ENCODE assay signal across 8 cellular contexts in genomic region chrX:78064698-78065601, GRCh38. TPM values are rescaled to one million over a fixed set of nuclear protein-coding genes. Genes with fewer than 3 reads are reported as not detected.
DNase-seq lines count a peak whose midpoint lies in the region; ATAC-seq and TF ChIP-seq lines count a peak whose summit lies in the region.
"Not testable (repeated sequence)": the region's sequence is repeated elsewhere in the genome, so short reads cannot be mapped to it uniquely, and the experiment has no call there.

No MANE protein-coding gene starts in this region.

- H3K9me3 Mint-ChIP-seq in activated T-helper 1 cell treated with anti-CD3 and anti-CD28 coated beads, Interleukin-12 subunit alpha, Interleukin-12 subunit beta, Interleukin-2, Interleukin-4 antibody, amounts not matched to agents 30 ng/mL and 10 ng/mL and 1 ng/mL, durations not matched to agents 14 hours and 24 hours and 36 hours; natural killer cell treated with Interleukin-12 subunit alpha and Interleukin-12 subunit beta and Interleukin-15 and Interleukin-18, amount 100 ng/mL, for 72 hours: not testable (repeated sequence)

- H3K4me3 ChIP-seq in esophagus (ENCODE audit: low read depth in 1 of 2, low read length in 2 of 2) = not testable (repeated sequence)

- H3K4me3 Mint-ChIP-seq in activated T-helper 1 cell treated with anti-CD3 and anti-CD28 coated beads, Interleukin-12 subunit alpha, Interleukin-12 subunit beta, Interleukin-2, Interleukin-4 antibody, amounts not matched to agents 30 ng/mL and 10 ng/mL and 1 ng/mL, durations not matched to agents 14 hours and 24 hours and 36 hours = not testable (repeated sequence)
- H3K4me3 Mint-ChIP-seq in natural killer cell treated with Interleukin-12 subunit alpha and Interleukin-12 subunit beta and Interleukin-15 and Interleukin-18, amount 100 ng/mL, for 72 hours = peak overlapping the region; percentile 70

- not testable (repeated sequence) for H3K4me1 ChIP-seq in esophagus (ENCODE audit: control insufficient read depth in 2 of 2, insufficient read depth in 2 of 2, low read length in 1 of 2)

- TF ChIP-seq CTCF in AG09319 (IDR thresholded peaks at IDR 0.05; ENCODE audit: low read depth, low read length) = not testable (repeated sequence)

- intact Hi-C loops in activated T-helper 1 cell treated with anti-CD3 and anti-CD28 coated beads, Interleukin-12 subunit alpha, Interleukin-12 subunit beta, Interleukin-2, Interleukin-4 antibody, amounts not matched to agents 30 ng/mL and 10 ng/mL and 1 ng/mL, durations not matched to agents 14 hours and 24 hours and 36 hours (cut with micrococcal nuclease) = loop anchor here (1.0 kb wide), 5 partner anchors 8 to 452 kb away; partner anchors contain the start of genes ATP7A and PGK1

- peak; percentile 5 for DNase-seq in AG09319 (ENCODE audit: extremely low read depth, low read depth)
- peak; percentile 70 for DNase-seq in NCI-H460 (ENCODE audit: extremely low read depth, low read depth)
- peak; percentile 9 for DNase-seq in activated T-helper 1 cell treated with anti-CD3 and anti-CD28 coated beads, Interleukin-12 subunit alpha, Interleukin-12 subunit beta, Interleukin-2, Interleukin-4 antibody, amounts not matched to agents 30 ng/mL and 10 ng/mL and 1 ng/mL, durations not matched to agents 14 hours and 24 hours and 36 hours (ENCODE audit: low spot score)
- peak; percentile 51 for DNase-seq in natural killer cell treated with Interleukin-12 subunit alpha and Interleukin-12 subunit beta and Interleukin-15 and Interleukin-18, amount 100 ng/mL, for 72 hours (ENCODE audit: low spot score)

- ATAC-seq in GM18858 (IDR thresholded peaks at IDR 0.05; ENCODE audit: unreplicated experiment) (peak; percentile 91), GM21786 (IDR thresholded peaks at IDR 0.05; ENCODE audit: unreplicated experiment) (peak; percentile 78), HG03159 (IDR thresholded peaks at IDR 0.05; ENCODE audit: unreplicated experiment) (peak; percentile 83)
- ATAC-seq in natural killer cell treated with Interleukin-12 subunit alpha and Interleukin-12 subunit beta and Interleukin-15 and Interleukin-18, amount 100 ng/mL, for 72 hours = peak; percentile 92 to 96

- not testable (repeated sequence) for H3K27me3 Mint-ChIP-seq in activated T-helper 1 cell treated with anti-CD3 and anti-CD28 coated beads, Interleukin-12 subunit alpha, Interleukin-12 subunit beta, Interleukin-2, Interleukin-4 antibody, amounts not matched to agents 30 ng/mL and 10 ng/mL and 1 ng/mL, durations not matched to agents 14 hours and 24 hours and 36 hours (ENCODE audit: insufficient read depth)
- H3K27me3 Mint-ChIP-seq in natural killer cell treated with Interleukin-12 subunit alpha and Interleukin-12 subunit beta and Interleukin-15 and Interleukin-18, amount 100 ng/mL, for 72 hours = peaks cover 0 to 11% of the 10 kb centered on the region in 2 donors

- H3K9me3 ChIP-seq in esophagus (ENCODE audit: control insufficient read depth in 2 of 2, insufficient read depth in 1 of 2, low read depth in 1 of 2, low read length in 1 of 2) = not testable (repeated sequence)

- H3K27ac Mint-ChIP-seq in activated T-helper 1 cell treated with anti-CD3 and anti-CD28 coated beads, Interleukin-12 subunit alpha, Interleukin-12 subunit beta, Interleukin-2, Interleukin-4 antibody, amounts not matched to agents 30 ng/mL and 10 ng/mL and 1 ng/mL, durations not matched to agents 14 hours and 24 hours and 36 hours = peak overlapping the region; percentile 79
- H3K27ac Mint-ChIP-seq in natural killer cell treated with Interleukin-12 subunit alpha and Interleukin-12 subunit beta and Interleukin-15 and Interleukin-18, amount 100 ng/mL, for 72 hours = peak overlapping the region; percentile 80 to 89

- H3K36me3 ChIP-seq in esophagus (ENCODE audit: control insufficient read depth in 2 of 2, insufficient read depth in 2 of 2, low read length in 1 of 2) = not testable (repeated sequence)

- not testable (repeated sequence) for H3K36me3 Mint-ChIP-seq in activated T-helper 1 cell treated with anti-CD3 and anti-CD28 coated beads, Interleukin-12 subunit alpha, Interleukin-12 subunit beta, Interleukin-2, Interleukin-4 antibody, amounts not matched to agents 30 ng/mL and 10 ng/mL and 1 ng/mL, durations not matched to agents 14 hours and 24 hours and 36 hours (ENCODE audit: low read depth); natural killer cell treated with Interleukin-12 subunit alpha and Interleukin-12 subunit beta and Interleukin-15 and Interleukin-18, amount 100 ng/mL, for 72 hours

- 68 to 74% methylated on average over 6 of the region's 6 CpGs for WGBS in esophagus, 2 donors

- H3K27ac ChIP-seq in esophagus (ENCODE audit: low read depth in 2 of 2, low read length in 1 of 2) = peak overlapping the region; percentile 38 to 63

- H3K27me3 ChIP-seq in esophagus (ENCODE audit: control insufficient read depth in 1 of 2, insufficient read depth in 2 of 2, low read length in 2 of 2) = not testable (repeated sequence)

- peaks cover 30% of the 10 kb centered on the region for H3K4me1 Mint-ChIP-seq in activated T-helper 1 cell treated with anti-CD3 and anti-CD28 coated beads, Interleukin-12 subunit alpha, Interleukin-12 subunit beta, Interleukin-2, Interleukin-4 antibody, amounts not matched to agents 30 ng/mL and 10 ng/mL and 1 ng/mL, durations not matched to agents 14 hours and 24 hours and 36 hours (ENCODE audit: low read depth)
- H3K4me1 Mint-ChIP-seq in natural killer cell treated with Interleukin-12 subunit alpha and Interleukin-12 subunit beta and Interleukin-15 and Interleukin-18, amount 100 ng/mL, for 72 hours (ENCODE audit: low read depth in 2 of 2) = peaks cover 14 to 19% of the 10 kb centered on the region in 2 donors

RNA-seq across cellular contexts. Expression of gene PGK1, which starts 39.1 kb away (rescaled TPM):
- total RNA-seq in NCI-H460 (2014; rRNA removed; shearing (Covaris generic)) = 874 and 904 TPM in 2 replicates
- 542 and 637 TPM in 2 replicates for polyA plus RNA-seq in NCI-H460 (2014; cell fraction: nucleus; rRNA removed)
- total RNA-seq in activated T-helper 1 cell treated with anti-CD3 and anti-CD28 coated beads, Interleukin-12 subunit alpha, Interleukin-12 subunit beta, Interleukin-2, Interleukin-4 antibody, amounts not matched to agents 30 ng/mL and 10 ng/mL and 1 ng/mL, durations not matched to agents 14 hours and 24 hours and 36 hours = 799 and 814 TPM in 2 replicates
- 100 to 1,000 TPM in 1 of 2 donors, 10 to 100 TPM in 1; 86.0 to 238 TPM for polyA plus RNA-seq in esophagus
- total RNA-seq in natural killer cell treated with Interleukin-12 subunit alpha and Interleukin-12 subunit beta and Interleukin-15 and Interleukin-18, amount 100 ng/mL, for 72 hours = 1,000 to 10,000 TPM in 1 of 2 donors, 100 to 1,000 TPM in 1; 625 to 1,197 TPM

Comparison
In these comparisons a context has a peak if more than half of its experiments do, and no peak if none do; other contexts are left out.
1. DNase-seq: peak in every context shown above with its lines; median percentile 70 in NCI-H460; 51 in natural killer cell treated with Interleukin-12 subunit alpha and Interleukin-12 subunit beta and Interleukin-15 and Interleukin-18, amount 100 ng/mL, for 72 hours; 9 in activated T-helper 1 cell treated with anti-CD3 and anti-CD28 coated beads, Interleukin-12 subunit alpha, Interleukin-12 subunit beta, Interleukin-2, Interleukin-4 antibody, amounts not matched to agents 30 ng/mL and 10 ng/mL and 1 ng/mL, durations not matched to agents 14 hours and 24 hours and 36 hours; 5 in AG09319.